ENCODE assay signal across 1 cellular context in the genomic region with DNA sequence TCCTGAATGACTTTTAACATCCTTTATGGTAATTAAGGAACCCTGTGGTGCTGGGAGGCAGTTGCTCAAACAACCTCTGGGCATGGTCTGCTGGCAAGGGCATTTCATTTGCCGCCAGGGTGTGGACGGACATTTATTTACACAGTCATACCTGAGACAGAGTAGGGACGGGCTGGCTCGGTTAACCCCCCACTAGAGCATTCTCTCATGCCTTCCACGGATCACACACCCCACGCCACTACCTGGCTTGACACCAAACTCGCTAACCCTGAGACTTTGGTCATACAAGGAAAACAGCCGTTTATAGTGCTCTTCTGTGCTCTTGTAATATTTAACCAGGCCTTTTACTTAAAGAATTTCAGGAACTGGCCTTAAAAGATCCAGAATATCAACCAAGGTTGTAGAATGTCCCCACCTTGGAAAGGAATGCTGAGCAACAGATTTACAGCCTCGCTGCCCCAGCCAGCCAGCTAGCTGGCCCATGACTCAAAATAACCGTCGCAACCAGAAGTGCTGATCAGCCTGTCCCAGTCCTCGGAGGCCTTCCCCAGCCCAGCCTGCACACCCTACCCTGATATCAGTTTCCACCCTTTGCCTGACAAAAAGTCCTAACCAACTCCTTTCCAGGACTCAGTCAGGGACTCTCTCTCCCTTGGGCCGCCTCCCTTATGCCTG.
TF ChIP-seq lines count a peak whose summit lies in the region.

No MANE protein-coding gene starts in this region.

TF ChIP-seq in A549, 52 proteins besides CTCF, POLR2A, EP300 and RAD21 (continued from another document):
- peak; percentile 33; the same call in 1 of the 3 replicates for TF ChIP-seq BCL3 (IDR thresholded peaks at IDR 0.05)
- peak; percentile 51 for TF ChIP-seq JUNB (IDR thresholded peaks at IDR 0.05)
- TF ChIP-seq FOSL2 (IDR thresholded peaks at IDR 0.05) = no peak
- TF ChIP-seq FOSL2 (CRISPR knock-in tag; IDR thresholded peaks at IDR 0.05) = peak; percentile 74
- TF ChIP-seq SREBF2 (IDR thresholded peaks at IDR 0.05) = no peak
- no peak for TF ChIP-seq FOSB (CRISPR knock-in tag; IDR thresholded peaks at IDR 0.05)
TF ChIP-seq in A549: peak in this region for 11.
